21 cellular contexts compared by ENCODE assay signal in the genomic region with DNA sequence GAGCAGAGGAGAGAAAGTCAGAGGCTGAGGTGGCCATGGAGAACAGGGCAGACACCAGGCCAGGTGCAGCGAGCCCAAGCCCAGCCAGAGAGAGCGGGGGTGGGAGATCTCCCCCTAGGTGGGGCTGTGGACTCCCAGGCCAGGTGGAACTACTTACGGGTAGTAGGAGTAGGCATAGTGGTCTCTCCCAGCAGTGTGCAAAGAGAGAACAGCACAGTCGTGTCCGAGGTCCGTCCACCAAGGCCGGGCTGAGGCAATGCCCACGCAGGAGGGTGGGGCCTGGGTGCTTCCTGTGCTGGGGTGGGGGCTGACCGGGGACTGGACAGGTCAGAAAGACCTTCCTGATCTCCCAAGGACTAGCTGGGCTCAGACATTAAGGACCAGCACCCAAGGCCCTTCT.
DNase-seq lines count a peak whose midpoint lies in the region; ATAC-seq and TF ChIP-seq lines count a peak whose summit lies in the region.
"Had no signal": no experiment of that assay in that cellular context is flagged by ENCODE, and none has a peak within 500 bp of the region (broad histone marks: within the 10 kb centered on the region; RNA-seq: fewer than 3 reads in every experiment).

No MANE protein-coding gene starts in this region.

- no peak overlapping the region for H3K4me2 ChIP-seq in neural progenitor cell

- H3K4me1 ChIP-seq in neural progenitor cell = peaks cover 36% of the 10 kb centered on the region

- H3K27ac Mint-ChIP-seq in neural progenitor cell (peak overlapping the region; percentile 97), type B pancreatic cell (no peak overlapping the region)
- H3K27ac Mint-ChIP-seq: CD8-positive, alpha-beta memory T cell had no signal

- no peak overlapping the region for H3K9ac ChIP-seq in neural progenitor cell

- no peak overlapping the region for H3K4me3 ChIP-seq in coronary artery
- H3K4me3 ChIP-seq in neural progenitor cell = no peak overlapping the region

- H3K27ac ChIP-seq in coronary artery (no peak overlapping the region), neural progenitor cell (no peak overlapping the region)

- H3K36me3 Mint-ChIP-seq in neural progenitor cell = peaks cover 2% of the 10 kb centered on the region
- H3K36me3 Mint-ChIP-seq in type B pancreatic cell = no peaks in the 10 kb centered on the region
- no peaks in the 10 kb centered on the region for H3K36me3 Mint-ChIP-seq in activated T-cell treated with anti-CD3 and anti-CD28 coated beads, Interleukin-2, amount 50 U/mL, for 4 hours (ENCODE audit: insufficient read depth)
- H3K36me3 Mint-ChIP-seq: CD8-positive, alpha-beta memory T cell had no signal

- peaks cover 60% of the 10 kb centered on the region for H3K4me1 Mint-ChIP-seq in neural progenitor cell
- H3K4me1 Mint-ChIP-seq in type B pancreatic cell (ENCODE audit: unreplicated experiment) = peaks cover 17% of the 10 kb centered on the region
- no peaks in the 10 kb centered on the region for H3K4me1 Mint-ChIP-seq in activated T-cell treated with anti-CD3 and anti-CD28 coated beads, Interleukin-2, amount 50 U/mL, for 4 hours (ENCODE audit: low read depth)
- H3K4me1 Mint-ChIP-seq: CD8-positive, alpha-beta memory T cell had no signal

- ATAC-seq in activated T-cell treated with anti-CD3 and anti-CD28 coated beads, Interleukin-2, amount 50 U/mL, for 4 hours = no peak

- H3F3A ChIP-seq in neural progenitor cell (ENCODE audit: low read depth) = peaks cover 34% of the 10 kb centered on the region

- TF ChIP-seq CTCF in coronary artery (IDR thresholded peaks at IDR 0.05) (no peak), neural progenitor cell (IDR thresholded peaks at IDR 0.05) (no peak), type B pancreatic cell (conservative IDR thresholded peaks at IDR 0.05) (no peak)

- H3K9me3 Mint-ChIP-seq in neural progenitor cell = peaks cover 12% of the 10 kb centered on the region
- H3K9me3 Mint-ChIP-seq in type B pancreatic cell = peaks cover 3% of the 10 kb centered on the region
- peaks cover 4% of the 10 kb centered on the region for H3K9me3 Mint-ChIP-seq in activated T-cell treated with anti-CD3 and anti-CD28 coated beads, Interleukin-2, amount 50 U/mL, for 4 hours

- H3K27me3 ChIP-seq in neural progenitor cell = no peaks in the 10 kb centered on the region

- H3K27me3 Mint-ChIP-seq in neural progenitor cell (ENCODE audit: insufficient read depth, low read depth) (peaks cover 17% of the 10 kb centered on the region), type B pancreatic cell (peaks cover 13% of the 10 kb centered on the region)
- peaks cover 38% of the 10 kb centered on the region for H3K27me3 Mint-ChIP-seq in activated T-cell treated with anti-CD3 and anti-CD28 coated beads, Interleukin-2, amount 50 U/mL, for 4 hours (ENCODE audit: low read depth)

- no peaks in the 10 kb centered on the region for H4K20me1 ChIP-seq in neural progenitor cell (ENCODE audit: low read depth)

- no peaks in the 10 kb centered on the region for H3K79me2 ChIP-seq in neural progenitor cell (ENCODE audit: low read depth)

- peak; percentile 45 for DNase-seq in activated effector memory CD4-positive, alpha-beta T cell treated with anti-CD3 and anti-CD28 coated beads, Interleukin-2, amount 50 U/mL, for 16 hours
- no peak for DNase-seq in activated effector memory CD4-positive, alpha-beta T cell treated with Interleukin-2 at 50 U/mL for 16 hours
- DNase-seq in coronary artery (ENCODE audit: low spot score) (peak; percentile 57), neural progenitor cell (ENCODE audit: low spot score) (no peak), type B pancreatic cell (ENCODE audit: extremely low spot score, unreplicated experiment) (peak; percentile 64), SW 1271 (lab: John Stamatoyannopoulos, UW) (no peak), cerebellar nuclear complex (lab: John Stamatoyannopoulos, UW) (no peak)
- no peak for DNase-seq in activated T-cell treated with anti-CD3 and anti-CD28 coated beads, Interleukin-2, amount 50 U/mL, for 4 hours
- DNase-seq: AML-193, C1 segment of cervical spinal cord, Calu3, DMS153, Karpas-422, MV-4-11, NCI-H1417, NCI-H1694 treated with DMSO at 0.1 percent for 48 hours, NCI-H2081 treated with DMSO at 0.1 percent for 48 hours, NCI-H446, NCI-H526, OCI-M1 had no signal

- H3K9me3 ChIP-seq in neural progenitor cell (ENCODE audit: low read depth) = no peaks in the 10 kb centered on the region

- H3K4me3 Mint-ChIP-seq in neural progenitor cell (no peak overlapping the region), type B pancreatic cell (no peak overlapping the region)
- no peak overlapping the region for H3K4me3 Mint-ChIP-seq in activated T-cell treated with anti-CD3 and anti-CD28 coated beads, Interleukin-2, amount 50 U/mL, for 4 hours
- H3K4me3 Mint-ChIP-seq: CD8-positive, alpha-beta memory T cell had no signal

- no peaks in the 10 kb centered on the region for H3K36me3 ChIP-seq in neural progenitor cell

- H2AFZ ChIP-seq in neural progenitor cell (replicated peaks) = no peak overlapping the region

Comparison
In these comparisons a context has a peak if more than half of its experiments do, and no peak if none do; other contexts are left out.
1. DNase-seq: peak in activated effector memory CD4-positive, alpha-beta T cell treated with anti-CD3 and anti-CD28 coated beads, Interleukin-2, amount 50 U/mL, for 16 hours (single experiment), coronary artery (single experiment) and type B pancreatic cell (single experiment); none in activated effector memory CD4-positive, alpha-beta T cell treated with Interleukin-2 at 50 U/mL for 16 hours (single experiment), neural progenitor cell (single experiment), SW 1271 (0 of 2), activated T-cell treated with anti-CD3 and anti-CD28 coated beads, Interleukin-2, amount 50 U/mL, for 4 hours (single experiment) and cerebellar nuclear complex (0 of 2).